8 cellular contexts compared by ENCODE assay signal in the genomic region with DNA sequence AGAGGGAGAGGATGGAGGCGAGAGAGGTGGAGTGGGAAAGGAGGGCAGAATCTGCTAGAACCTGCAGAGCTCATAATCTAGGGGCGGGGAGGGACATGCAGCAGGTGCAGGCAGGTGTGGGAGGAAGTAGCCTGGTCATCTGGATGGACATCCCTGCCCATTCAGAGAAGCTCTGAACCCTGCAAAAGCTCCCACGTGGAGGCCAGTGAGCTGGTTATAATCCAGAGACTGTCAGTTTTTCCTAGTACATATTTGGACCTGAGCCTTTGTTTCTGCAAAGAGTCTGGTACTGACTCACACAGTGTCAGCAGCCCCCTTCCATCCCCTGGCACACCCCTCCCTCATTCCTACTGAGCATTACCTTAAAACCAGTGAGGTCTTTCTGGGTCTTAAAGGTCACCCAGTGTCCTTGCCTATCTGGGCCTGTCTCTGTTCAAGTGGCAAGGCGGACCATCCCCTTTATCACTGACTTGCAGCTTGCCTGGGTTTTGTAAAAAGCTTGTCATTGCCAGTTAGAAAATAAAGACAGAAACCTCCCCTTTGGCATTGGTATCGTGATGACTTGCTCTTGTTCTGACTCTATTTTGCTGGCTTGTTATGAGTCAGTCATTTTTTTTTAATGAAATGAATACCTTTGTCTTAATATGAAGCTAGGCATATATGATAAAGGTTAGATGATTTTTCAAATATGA. TPM values are rescaled to one million over a fixed set of nuclear protein-coding genes. Genes with fewer than 3 reads are reported as not detected.
DNase-seq lines count a peak whose midpoint lies in the region; ATAC-seq and TF ChIP-seq lines count a peak whose summit lies in the region.

No MANE protein-coding gene starts in this region.

- H3K4me2 ChIP-seq in OCI-LY3 (ENCODE audit: low read length) = peak overlapping the region; percentile 75

- H3K4me1 ChIP-seq in OCI-LY3 (ENCODE audit: low read length) (peaks cover 85% of the 10 kb centered on the region), neutrophil (ENCODE audit: control insufficient read depth in 1 of 2, insufficient read depth in 1 of 2, low read depth in 1 of 2, low read length in 1 of 2) (peaks cover 97 to 100% of the 10 kb centered on the region in 2 experiments), SJCRH30 (no peaks in the 10 kb centered on the region; the same call in 1 of the 2 replicates)

- no peak overlapping the region for H3K27ac Mint-ChIP-seq in MCF 10A (ENCODE audit: low read depth, unreplicated experiment)

- CTCF ChIA-PET in MCF 10A (lab: Yijun Ruan, JAX) = no interaction called here

- ATAC-seq in GM18511 (IDR thresholded peaks at IDR 0.05; ENCODE audit: unreplicated experiment) (peak; percentile 63), HG02588 (IDR thresholded peaks at IDR 0.05; ENCODE audit: unreplicated experiment) (peak; percentile 54)

- H3K4me3 ChIP-seq in OCI-LY3 (ENCODE audit: low read length) = peak overlapping the region; percentile 48
- H3K4me3 ChIP-seq in neutrophil (ENCODE audit: low read depth in 1 of 2, low read length in 1 of 2) = peak overlapping the region; percentile 26 to 56
- no peak overlapping the region for H3K4me3 ChIP-seq in SJCRH30

- H3K36me3 ChIP-seq in OCI-LY3 (replicated peaks; ENCODE audit: low read depth, low read length) (peaks cover 14% of the 10 kb centered on the region), neutrophil (no peaks in the 10 kb centered on the region), SJCRH30 (no peaks in the 10 kb centered on the region)

- H3K9me3 ChIP-seq in OCI-LY3 (ENCODE audit: insufficient read depth, low read length) (no peaks in the 10 kb centered on the region), neutrophil (no peaks in the 10 kb centered on the region), SJCRH30 (replicated peaks) (no peaks in the 10 kb centered on the region)

- H3K4me3 Mint-ChIP-seq in MCF 10A (ENCODE audit: unreplicated experiment) = no peak overlapping the region

- POLR2A ChIA-PET in MCF 10A (lab: Yijun Ruan, JAX) = no interaction called here

- H3K27ac ChIP-seq in OCI-LY3 (ENCODE audit: low read length) = peak overlapping the region; percentile 95
- H3K27ac ChIP-seq in neutrophil = peak overlapping the region; percentile 95
- H3K27ac ChIP-seq in SJCRH30 = no peak overlapping the region

- no peaks in the 10 kb centered on the region for H3K27me3 Mint-ChIP-seq in MCF 10A (ENCODE audit: insufficient read depth, unreplicated experiment)

- peaks cover 4% of the 10 kb centered on the region for H3K4me1 Mint-ChIP-seq in MCF 10A (ENCODE audit: insufficient read depth, unreplicated experiment)

- no peak overlapping the region for H2AFZ ChIP-seq in OCI-LY3 (ENCODE audit: low read depth, low read length)

- TF ChIP-seq CTCF in OCI-LY3 (IDR thresholded peaks at IDR 0.05; ENCODE audit: low read depth, low read length) (no peak), MCF 10A (IDR thresholded peaks at IDR 0.05; ENCODE audit: unreplicated experiment) (no peak), neutrophil (IDR thresholded peaks at IDR 0.05) (no peak)

- intact Hi-C loops in MCF 10A (cut with micrococcal nuclease) = no loop called here

- peaks cover 50% of the 10 kb centered on the region for H4K20me1 ChIP-seq in OCI-LY3 (ENCODE audit: insufficient read depth, low read length)

- H3K9me3 Mint-ChIP-seq in MCF 10A (ENCODE audit: unreplicated experiment) = no peaks in the 10 kb centered on the region

- DNase-seq in MCF 10A (ENCODE audit: unreplicated experiment) (peak; percentile 48), NCI-H187 (lab: John Stamatoyannopoulos, UW) (no peak), SJCRH30 (no peak), germinal center (ENCODE audit: low spot score) (no peak)

- H3K79me2 ChIP-seq in OCI-LY3 (ENCODE audit: low read length) = peaks cover 96% of the 10 kb centered on the region

- no peaks in the 10 kb centered on the region for H3K27me3 ChIP-seq in OCI-LY3 (ENCODE audit: low read depth, low read length)
- no peaks in the 10 kb centered on the region for H3K27me3 ChIP-seq in neutrophil
- H3K27me3 ChIP-seq in SJCRH30 = peaks cover 4% of the 10 kb centered on the region; the same call in 1 of the 2 replicates

- H3K36me3 Mint-ChIP-seq in MCF 10A (ENCODE audit: insufficient read depth, unreplicated experiment) = no peaks in the 10 kb centered on the region

- peak overlapping the region; percentile 75 for H3K9ac ChIP-seq in OCI-LY3 (ENCODE audit: low read length)

- no TSS peak for BruUV-seq in MCF 10A (replicated peaks; lab: Mats Ljungman, UMichigan)

RNA-seq across cellular contexts. Expression of a gene that starts 26.1 kb away (rescaled TPM):
- total RNA-seq in MCF 10A (2022) = 0.30 and 0.61 TPM in 2 replicates
- total RNA-seq in SJCRH30 (2014; rRNA removed; shearing (Covaris generic)) = 0.68 and 1.0 TPM in 2 replicates
